10 cellular contexts compared by ENCODE assay signal in the genomic region with DNA sequence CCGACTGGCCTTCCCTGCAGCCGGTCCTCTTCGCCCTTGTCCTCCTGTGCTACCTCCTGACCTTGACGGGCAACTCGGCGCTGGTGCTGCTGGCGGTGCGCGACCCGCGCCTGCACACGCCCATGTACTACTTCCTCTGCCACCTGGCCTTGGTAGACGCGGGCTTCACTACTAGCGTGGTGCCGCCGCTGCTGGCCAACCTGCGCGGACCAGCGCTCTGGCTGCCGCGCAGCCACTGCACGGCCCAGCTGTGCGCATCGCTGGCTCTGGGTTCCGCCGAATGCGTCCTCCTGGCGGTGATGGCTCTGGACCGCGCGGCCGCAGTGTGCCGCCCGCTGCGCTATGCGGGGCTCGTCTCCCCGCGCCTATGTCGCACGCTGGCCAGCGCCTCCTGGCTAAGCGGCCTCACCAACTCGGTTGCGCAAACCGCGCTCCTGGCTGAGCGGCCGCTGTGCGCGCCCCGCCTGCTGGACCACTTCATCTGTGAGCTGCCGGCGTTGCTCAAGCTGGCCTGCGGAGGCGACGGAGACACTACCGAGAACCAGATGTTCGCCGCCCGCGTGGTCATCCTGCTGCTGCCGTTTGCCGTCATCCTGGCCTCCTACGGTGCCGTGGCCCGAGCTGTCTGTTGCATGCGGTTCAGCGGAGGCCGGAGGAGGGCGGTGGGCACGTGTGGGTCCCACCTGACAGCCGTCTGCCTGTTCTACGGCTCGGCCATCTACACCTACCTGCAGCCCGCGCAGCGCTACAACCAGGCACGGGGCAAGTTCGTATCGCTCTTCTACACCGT. TPM values are rescaled to one million over a fixed set of nuclear protein-coding genes. Genes with fewer than 3 reads are reported as not detected.
DNase-seq lines count a peak whose midpoint lies in the region; ATAC-seq and TF ChIP-seq lines count a peak whose summit lies in the region.
"Had no signal": no experiment of that assay in that cellular context is flagged by ENCODE, and none has a peak within 500 bp of the region (broad histone marks: within the 10 kb centered on the region; RNA-seq: fewer than 3 reads in every experiment).

No MANE protein-coding gene starts in this region.

- H3K4me1 ChIP-seq in Peyer's patch (peaks cover 0 to 12% (median 5%) of the 10 kb centered on the region in 4 donors), left lung (peaks cover 7 to 15% of the 10 kb centered on the region in 2 donors)

- CTCF ChIA-PET in GM10248 (lab: Yijun Ruan, JAX): interaction anchor here (0.8 to 1.0 kb wide), 2 partner anchors 13 to 177 kb away, joined by 3 read pairs; no protein-coding TSS in a partner anchor

- ATAC-seq in left lung (peak; percentile 95), HG03520 (IDR thresholded peaks at IDR 0.05; ENCODE audit: unreplicated experiment) (no peak)

- H3K36me3 Mint-ChIP-seq in stimulated activated naive CD8-positive, alpha-beta T cell treated with anti-CD3 and anti-CD28 coated beads, Interleukin-15, Interleukin-2, amounts not matched to agents 100 ng/mL and 50 ng/mL, for 24 hours (ENCODE audit: low read depth): no peaks in the 10 kb centered on the region

- H3K27me3 ChIP-seq in Peyer's patch (peaks cover 0 to 8% of the 10 kb centered on the region in 2 donors), left lung (peaks cover 22 to 52% of the 10 kb centered on the region in 2 donors)

- H3K4me3 Mint-ChIP-seq in stimulated activated naive CD8-positive, alpha-beta T cell treated with anti-CD3 and anti-CD28 coated beads, Interleukin-15, Interleukin-2, amounts not matched to agents 100 ng/mL and 50 ng/mL, for 24 hours: peak overlapping the region; percentile 64

- TF ChIP-seq POLR2A in Peyer's patch (IDR thresholded peaks at IDR 0.05): no peak

- peaks cover 15% of the 10 kb centered on the region for H3K4me1 Mint-ChIP-seq in stimulated activated naive CD8-positive, alpha-beta T cell treated with anti-CD3 and anti-CD28 coated beads, Interleukin-15, Interleukin-2, amounts not matched to agents 100 ng/mL and 50 ng/mL, for 24 hours (ENCODE audit: low read depth)

- H3K27ac Mint-ChIP-seq in stimulated activated naive CD8-positive, alpha-beta T cell treated with anti-CD3 and anti-CD28 coated beads, Interleukin-15, Interleukin-2, amounts not matched to agents 100 ng/mL and 50 ng/mL, for 24 hours: peak overlapping the region; percentile 66

- H3K27me3 Mint-ChIP-seq in stimulated activated naive CD8-positive, alpha-beta T cell treated with anti-CD3 and anti-CD28 coated beads, Interleukin-15, Interleukin-2, amounts not matched to agents 100 ng/mL and 50 ng/mL, for 24 hours: peaks cover 79% of the 10 kb centered on the region

- H3K4me3 ChIP-seq in Peyer's patch (peak overlapping the region; percentile 19 to 50 (median 43)), coronary artery (peak overlapping the region; percentile 70), left lung (peak overlapping the region; percentile 18 to 37)

- no peak for TF ChIP-seq CTCF in GM10248 (IDR thresholded peaks at IDR 0.05; ENCODE audit: control extremely low read depth, extremely low read depth, low read depth, missing control alignments)
- no peak for TF ChIP-seq CTCF in Peyer's patch (IDR thresholded peaks at IDR 0.05)
- TF ChIP-seq CTCF in coronary artery (IDR thresholded peaks at IDR 0.05): no peak
- TF ChIP-seq CTCF in left lung (IDR thresholded peaks at IDR 0.05): no peak

- intact Hi-C loops in left lung (cut with DNase I): no loop called here

- H3K36me3 ChIP-seq in Peyer's patch: no peaks in the 10 kb centered on the region
- no peaks in the 10 kb centered on the region for H3K36me3 ChIP-seq in left lung

- H3K9me3 Mint-ChIP-seq in stimulated activated naive CD8-positive, alpha-beta T cell treated with anti-CD3 and anti-CD28 coated beads, Interleukin-15, Interleukin-2, amounts not matched to agents 100 ng/mL and 50 ng/mL, for 24 hours: no peaks in the 10 kb centered on the region

- H3K9me3 ChIP-seq in Peyer's patch (no peaks in the 10 kb centered on the region), left lung (no peaks in the 10 kb centered on the region)

- POLR2A ChIA-PET in GM10248 (lab: Yijun Ruan, JAX): no interaction called here

- DNase-seq in GM10248 (ENCODE audit: extremely low spot score) (peak; percentile 56), Peyer's patch (peak in 2 of 3 donors; percentile 29 to 70), coronary artery (ENCODE audit: low spot score) (no peak), left lung (peak; percentile 71 to 91), cerebellum (ENCODE audit: low spot score) (no peak), putamen (ENCODE audit: low spot score) (no peak)

- H3K27ac ChIP-seq in Peyer's patch (peak overlapping the region in 3 of 4 donors; percentile 22 to 65 (median 39)), coronary artery (no peak overlapping the region), left lung (no peak overlapping the region)

RNA-seq across cellular contexts. Expression of gene UBD, which starts 6.1 kb away (rescaled TPM):
- total RNA-seq in Peyer's patch (10 to 100 TPM in 1 of 4 donors, 1 to 10 TPM in 3; 1.6 to 24.8 (median 2.0) TPM), left lung (1 to 10 TPM; 2.6 to 2.7 TPM), cerebellum (not detected)
- total RNA-seq: HT1080 had no signal

RNA-seq across cellular contexts. Expression of gene OR2H2, which starts 31.5 kb away (rescaled TPM):
- total RNA-seq in Peyer's patch: not detected
- total RNA-seq in left lung: not detected
- total RNA-seq in cerebellum: not detected
- total RNA-seq: HT1080, kidney epithelial cell had no signal

Comparison
In these comparisons a context has a peak if more than half of its experiments do, and no peak if none do; other contexts are left out.
1. DNase-seq: peak in GM10248 (single experiment), Peyer's patch (2 of 3) and left lung (2 of 2); none in coronary artery (single experiment), cerebellum (single experiment) and putamen (single experiment).
2. H3K27ac ChIP-seq: peak in Peyer's patch (3 of 4); none in coronary artery (0 of 2) and left lung (0 of 2).
3. Peak in every context shown above with its lines, with median percentiles within 50 percentile points of each other: H3K4me3 ChIP-seq.